11 cellular contexts compared by ENCODE assay signal in the genomic region with DNA sequence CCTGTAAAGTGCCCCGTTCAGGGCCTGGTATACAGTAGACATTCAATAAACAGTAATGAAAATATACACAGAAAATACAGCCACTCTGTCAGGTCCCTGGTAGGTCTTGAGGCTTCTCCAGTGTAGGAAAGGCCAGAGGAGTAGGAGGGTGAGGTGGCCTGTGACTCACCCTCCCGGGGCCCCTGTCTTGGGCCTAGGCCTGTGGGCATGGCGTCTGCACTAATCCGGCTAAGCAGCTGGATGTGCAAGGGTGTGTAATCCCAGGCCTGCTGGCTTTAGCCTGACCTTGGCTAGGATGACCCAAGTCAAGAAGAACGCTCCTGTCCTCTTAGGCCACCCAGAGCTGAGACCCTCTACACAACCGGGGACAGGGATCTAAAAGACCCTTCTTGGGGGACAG.
DNase-seq lines count a peak whose midpoint lies in the region; ATAC-seq and TF ChIP-seq lines count a peak whose summit lies in the region.
"Had no signal": no experiment of that assay in that cellular context is flagged by ENCODE, and none has a peak within 500 bp of the region (broad histone marks: within the 10 kb centered on the region; RNA-seq: fewer than 3 reads in every experiment).

No MANE protein-coding gene starts in this region.

- ATAC-seq in HG02938 (IDR thresholded peaks at IDR 0.05; ENCODE audit: unreplicated experiment) = no peak

- in situ Hi-C loops in ACHN (cut with HindIII; ENCODE audit: low pct_ligation_motif_present, low pct_unique_long_range_greater_than_20kb, low sequenced_read_pairs) (no loop called here), GM13977 (cut with MboI; ENCODE audit: low pct_unique_long_range_greater_than_20kb, low sequenced_read_pairs, unreplicated experiment) (no loop called here)

- H3K27ac ChIP-seq in WERI-Rb-1 (peak overlapping the region; percentile 83), ascending aorta (no peak overlapping the region)
- H3K27ac ChIP-seq: coronary artery had no signal

- DNase-seq in ACHN = peak; percentile 16
- peak; percentile 94 for DNase-seq in HPDE6-E6E7 (ENCODE audit: extremely low spot score)
- DNase-seq in WERI-Rb-1 = peak; percentile 93
- peak; percentile 49 for DNase-seq in iris pigment epithelial cell (ENCODE audit: low read depth)
- no peak for DNase-seq in ascending aorta (ENCODE audit: low spot score in 2 of 2)
- DNase-seq in GM13977 (ENCODE audit: low spot score) = no peak
- DNase-seq in SIG-M5 (lab: John Stamatoyannopoulos, UW) = no peak
- DNase-seq: C1 segment of cervical spinal cord, H9 had no signal

- H3K27me3 ChIP-seq in WERI-Rb-1 (ENCODE audit: insufficient read depth, low read depth, severe bottlenecking) = no peaks in the 10 kb centered on the region
- H3K27me3 ChIP-seq in ascending aorta = no peaks in the 10 kb centered on the region

- intact Hi-C loops in ascending aorta (cut with DNase I) = no loop called here

- H3K36me3 ChIP-seq in WERI-Rb-1 = peaks cover 6% of the 10 kb centered on the region; the same call in 1 of the 2 replicates
- no peaks in the 10 kb centered on the region for H3K36me3 ChIP-seq in ascending aorta

- no peak overlapping the region for H3K4me3 ChIP-seq in WERI-Rb-1 (ENCODE audit: low read depth, low read length)
- no peak overlapping the region for H3K4me3 ChIP-seq in ascending aorta
- H3K4me3 ChIP-seq: coronary artery had no signal

- H3K9me3 ChIP-seq in WERI-Rb-1 (ENCODE audit: severe bottlenecking) (peaks cover 3% of the 10 kb centered on the region), ascending aorta (no peaks in the 10 kb centered on the region)

- TF ChIP-seq CTCF in WERI-Rb-1 (IDR thresholded peaks at IDR 0.05; ENCODE audit: low read depth, low read length) (no peak), ascending aorta (IDR thresholded peaks at IDR 0.05) (no peak), GM13977 (IDR thresholded peaks at IDR 0.05; ENCODE audit: extremely low read depth, insufficient read depth, missing control alignments) (no peak)

- peaks cover 0 to 25% of the 10 kb centered on the region in 2 donors for H3K4me1 ChIP-seq in ascending aorta

Comparison
In these comparisons a context has a peak if more than half of its experiments do, and no peak if none do; other contexts are left out.
1. DNase-seq: peak in ACHN (single experiment), HPDE6-E6E7 (single experiment), WERI-Rb-1 (single experiment) and iris pigment epithelial cell (single experiment); none in ascending aorta (0 of 2), GM13977 (single experiment) and SIG-M5 (single experiment).